ENCODE assay signal across 27 cellular contexts in genomic region chr9:32565967-32566366, GRCh38. TPM values are rescaled to one million over a fixed set of nuclear protein-coding genes. Genes with fewer than 3 reads are reported as not detected.
DNase-seq lines count a peak whose midpoint lies in the region; ATAC-seq, FAIRE-seq and TF ChIP-seq lines count a peak whose summit lies in the region.
"Had no signal": no experiment of that assay in that cellular context is flagged by ENCODE, and none has a peak within 500 bp of the region (broad histone marks: within the 10 kb centered on the region; RNA-seq: fewer than 3 reads in every experiment).

No MANE protein-coding gene starts in this region.

- H3K27ac ChIP-seq in neutrophil, result peak overlapping the region; percentile 10
- H3K27ac ChIP-seq: A549; BLaER1 treated with 17β-estradiol and CSF1 and Interleukin-3, amounts not matched to agents 10 nM and 100 nM; HL-60; KMS-11; SJSA1 had no signal

- TF ChIP-seq CTCF in neutrophil (IDR thresholded peaks at IDR 0.05) (no peak), HFFc6 (IDR thresholded peaks at IDR 0.05) (no peak)

- TF ChIP-seq POLR2A in GM12891 (IDR thresholded peaks at IDR 0.05; ENCODE audit: low read depth, low read length), result no peak

- FAIRE-seq in GM12891 (lab: Jason Lieb, UNC), result no peak
- FAIRE-seq: A549, D721Med had no signal

- peaks cover 18% of the 10 kb centered on the region for H3K4me1 Mint-ChIP-seq in activated T-helper 17 cell treated with anti-CD3 and anti-CD28 coated beads, Interleukin-2, amount 50 U/mL, for 72 hours
- H3K4me1 Mint-ChIP-seq in HFFc6 (ENCODE audit: low read depth), result peaks cover 5% of the 10 kb centered on the region
- H3K4me1 Mint-ChIP-seq: GM23338, H9 had no signal

- no peak overlapping the region for H3K4me3 ChIP-seq in neutrophil (ENCODE audit: low read depth in 1 of 2, low read length in 1 of 2)
- H3K4me3 ChIP-seq: A549; BLaER1 treated with 17β-estradiol and CSF1 and Interleukin-3, amounts not matched to agents 10 nM and 100 nM; GM23338; SJSA1 had no signal

- ATAC-seq in HG02885 (IDR thresholded peaks at IDR 0.05; ENCODE audit: poor library complexity, unreplicated experiment) (peak; percentile 89), GM19463 (IDR thresholded peaks at IDR 0.05; ENCODE audit: unreplicated experiment) (no peak)
- ATAC-seq in activated T-helper 17 cell treated with anti-CD3 and anti-CD28 coated beads, Interleukin-2, amount 50 U/mL, for 72 hours (replicated peaks), result no peak
- ATAC-seq: A549, GM23338 had no signal

- peaks cover 0 to 3% of the 10 kb centered on the region in 2 experiments for H3K4me1 ChIP-seq in neutrophil (ENCODE audit: control insufficient read depth in 1 of 2, insufficient read depth in 1 of 2, low read depth in 1 of 2, low read length in 1 of 2)
- H3K4me1 ChIP-seq: SJSA1 had no signal

- H3K9me3 ChIP-seq in neutrophil, result no peaks in the 10 kb centered on the region
- H3K9me3 ChIP-seq: A549; BLaER1 treated with 17β-estradiol and CSF1 and Interleukin-3, amounts not matched to agents 10 nM and 100 nM; SJSA1 had no signal

- H3K9me3 Mint-ChIP-seq in activated T-helper 17 cell treated with anti-CD3 and anti-CD28 coated beads, Interleukin-2, amount 50 U/mL, for 72 hours, result no peaks in the 10 kb centered on the region
- no peaks in the 10 kb centered on the region for H3K9me3 Mint-ChIP-seq in HFFc6
- H3K9me3 Mint-ChIP-seq: CD4-positive, alpha-beta T cell; GM23338; H9; IgD-negative memory B cell had no signal

- H3K27me3 Mint-ChIP-seq in activated T-helper 17 cell treated with anti-CD3 and anti-CD28 coated beads, Interleukin-2, amount 50 U/mL, for 72 hours, result no peaks in the 10 kb centered on the region
- no peaks in the 10 kb centered on the region for H3K27me3 Mint-ChIP-seq in HFFc6 (ENCODE audit: insufficient read depth)
- H3K27me3 Mint-ChIP-seq: CD4-positive, alpha-beta T cell; IgD-negative memory B cell had no signal

- H3K27me3 ChIP-seq in neutrophil, result no peaks in the 10 kb centered on the region
- H3K27me3 ChIP-seq: BLaER1 treated with 17β-estradiol and CSF1 and Interleukin-3, amounts not matched to agents 10 nM and 100 nM; SJSA1 had no signal

- DNase-seq in GM12891 (ENCODE audit: insufficient read length, low spot score) (no peak), cortex of kidney (lab: John Stamatoyannopoulos, UW) (no peak), HFFc6 (no peak)
- DNase-seq: AML-193; CD4-positive, alpha-beta T cell; DMS53; H9; MM.1S; NCI-H1105; NCI-H146; NCI-H1930; NCI-H2107; NCI-H526 treated with DMSO at 0.1 percent for 48 hours; Right ventricle myocardium superior; RPMI8226 had no signal

- H3K4me3 Mint-ChIP-seq in activated T-helper 17 cell treated with anti-CD3 and anti-CD28 coated beads, Interleukin-2, amount 50 U/mL, for 72 hours, result no peak overlapping the region
- no peak overlapping the region for H3K4me3 Mint-ChIP-seq in HFFc6
- H3K4me3 Mint-ChIP-seq: CD4-positive, alpha-beta T cell; GM23338; H9; IgD-negative memory B cell had no signal

- H3K27ac Mint-ChIP-seq in activated T-helper 17 cell treated with anti-CD3 and anti-CD28 coated beads, Interleukin-2, amount 50 U/mL, for 72 hours, result peak overlapping the region; percentile 46
- H3K27ac Mint-ChIP-seq in HFFc6, result no peak overlapping the region
- H3K27ac Mint-ChIP-seq: CD4-positive, alpha-beta T cell; GM23338; H9; IgD-negative memory B cell had no signal

- H3K36me3 ChIP-seq in neutrophil, result peaks cover 35% of the 10 kb centered on the region
- H3K36me3 ChIP-seq: SJSA1 had no signal

- peaks cover 70% of the 10 kb centered on the region for H3K36me3 Mint-ChIP-seq in activated T-helper 17 cell treated with anti-CD3 and anti-CD28 coated beads, Interleukin-2, amount 50 U/mL, for 72 hours (ENCODE audit: low read depth)
- H3K36me3 Mint-ChIP-seq in HFFc6 (ENCODE audit: low read depth), result peaks cover 4% of the 10 kb centered on the region

TF ChIP-seq in GM12891, 5 proteins besides CTCF, POLR2A, EP300 and RAD21:
- TF ChIP-seq POU2F2 (IDR thresholded peaks at IDR 0.05; ENCODE audit: low read depth, low read length) (no peak), PAX5 (IDR thresholded peaks at IDR 0.05; ENCODE audit: insufficient read depth, low read length, severe bottlenecking) (no peak), POLR2AphosphoS5 (IDR thresholded peaks at IDR 0.05; ENCODE audit: low read depth, low read length) (no peak), TAF1 (IDR thresholded peaks at IDR 0.05; ENCODE audit: low read depth, low read length) (no peak), SPI1 (IDR thresholded peaks at IDR 0.05; ENCODE audit: low read depth, low read length) (0 out of 2 replicates have a peak, but pooled peaks have one; percentile 21)

RNA-seq across cellular contexts. Expression of gene NDUFB6, which starts 7.0 kb away (rescaled TPM):
- 53.2 TPM for polyA plus RNA-seq in GM12891 (2012; ENCODE audit: low read depth, missing spikeins)
- total RNA-seq in activated T-helper 17 cell treated with anti-CD3 and anti-CD28 coated beads, Interleukin-2, amount 50 U/mL, for 72 hours, result 10 to 100 TPM; 39.7 to 50.5 TPM
- total RNA-seq in HFFc6 (2021; fragmentation: NEBNext Ultra II Directional; extraction: Animal tissue kit (Norgen Biotek cat#: 25700)), result 10 to 100 TPM; 62.5 to 78.6 (median 70.7) TPM

RNA-seq across cellular contexts. Expression of gene TOPORS, which starts 13.6 kb away (rescaled TPM):
- polyA plus RNA-seq in GM12891 (2012; ENCODE audit: low read depth, missing spikeins), result 9.8 TPM
- total RNA-seq in activated T-helper 17 cell treated with anti-CD3 and anti-CD28 coated beads, Interleukin-2, amount 50 U/mL, for 72 hours, result 10 to 100 TPM; 12.9 to 16.4 TPM
- 10 to 100 TPM; 14.8 to 17.4 (median 17.1) TPM for total RNA-seq in HFFc6 (2021; fragmentation: NEBNext Ultra II Directional; extraction: Animal tissue kit (Norgen Biotek cat#: 25700))

RNA-seq across cellular contexts. Expression of gene SMIM27, which starts 13.8 kb away (rescaled TPM):
- 59.3 TPM for polyA plus RNA-seq in GM12891 (2012; ENCODE audit: low read depth, missing spikeins)
- total RNA-seq in activated T-helper 17 cell treated with anti-CD3 and anti-CD28 coated beads, Interleukin-2, amount 50 U/mL, for 72 hours, result 10 to 100 TPM; 10.5 to 11.8 TPM
- 10 to 100 TPM; 11.4 to 16.8 (median 14.0) TPM for total RNA-seq in HFFc6 (2021; fragmentation: NEBNext Ultra II Directional; extraction: Animal tissue kit (Norgen Biotek cat#: 25700))

RNA-seq across cellular contexts. Expression of gene RIGI, which starts 40.0 kb away (rescaled TPM):
- 2.9 TPM for polyA plus RNA-seq in GM12891 (2012; ENCODE audit: low read depth, missing spikeins)
- total RNA-seq in activated T-helper 17 cell treated with anti-CD3 and anti-CD28 coated beads, Interleukin-2, amount 50 U/mL, for 72 hours, result 1 to 10 TPM; 4.8 to 6.8 TPM
- 1 to 10 TPM; 4.8 to 6.0 (median 5.2) TPM for total RNA-seq in HFFc6 (2021; fragmentation: NEBNext Ultra II Directional; extraction: Animal tissue kit (Norgen Biotek cat#: 25700))
